In the genomic region with DNA sequence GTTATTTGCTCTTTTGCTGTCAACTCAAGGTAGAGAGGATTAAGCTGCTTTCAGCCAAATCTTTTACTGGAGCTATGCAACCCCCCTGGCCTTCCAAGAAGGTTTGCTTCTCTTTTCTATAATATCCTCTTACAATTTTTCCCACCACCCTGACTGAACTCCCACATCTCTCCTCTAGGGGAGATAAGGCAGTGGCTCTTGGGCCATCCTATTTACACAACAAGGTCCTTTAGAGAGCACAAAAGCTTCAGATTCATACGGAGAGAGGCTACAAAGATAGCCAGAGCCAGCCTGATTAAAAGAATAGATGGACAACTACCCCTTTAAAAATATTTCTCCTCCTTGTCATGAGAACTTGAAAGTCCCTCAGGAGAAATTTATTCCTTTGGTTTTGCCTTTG, we compare ENCODE assay signal across 24 cellular contexts.
DNase-seq lines count a peak whose midpoint lies in the region; ATAC-seq and TF ChIP-seq lines count a peak whose summit lies in the region.
"Had no signal": no experiment of that assay in that cellular context is flagged by ENCODE, and none has a peak within 500 bp of the region (broad histone marks: within the 10 kb centered on the region; RNA-seq: fewer than 3 reads in every experiment).

No MANE protein-coding gene starts in this region.

- POLR2A ChIA-PET in AG04450 (lab: Yijun Ruan, JAX), result interaction anchor here (0.5 kb wide), 1 partner anchor 14 kb away, joined by 3 read pairs; no protein-coding TSS in a partner anchor

- H3K36me3 ChIP-seq in HAP-1 (replicated peaks), result no peaks in the 10 kb centered on the region; the same call in 1 of the 2 replicates
- H3K36me3 ChIP-seq: Peyer's patch had no signal

- peaks cover 8% of the 10 kb centered on the region for H3K4me1 ChIP-seq in HAP-1
- H3K4me1 ChIP-seq: BLaER1 treated with 17β-estradiol and CSF1 and Interleukin-3, amounts not matched to agents 10 nM and 100 nM; Peyer's patch had no signal

- H3K4me3 ChIP-seq in AG04450 (ENCODE audit: low read depth, low read length), result no peak overlapping the region
- no peak overlapping the region for H3K4me3 ChIP-seq in HAP-1
- H3K4me3 ChIP-seq in astrocyte of the cerebellum (ENCODE audit: low read depth, low read length), result no peak overlapping the region
- no peak overlapping the region for H3K4me3 ChIP-seq in fibroblast of villous mesenchyme (ENCODE audit: low read depth, low read length)
- H3K4me3 ChIP-seq: BLaER1 treated with 17β-estradiol and CSF1 and Interleukin-3, amounts not matched to agents 10 nM and 100 nM; esophagus squamous epithelium; Peyer's patch had no signal

- H3K9me3 ChIP-seq in AG04450 (ENCODE audit: control insufficient read depth, insufficient read depth, low read length), result peaks cover 4% of the 10 kb centered on the region
- no peaks in the 10 kb centered on the region for H3K9me3 ChIP-seq in HAP-1
- H3K9me3 ChIP-seq: esophagus squamous epithelium, Peyer's patch had no signal

- DNase-seq in AG04450 (ENCODE audit: low read depth, low spot score) (no peak), HAP-1 (ENCODE audit: low spot score in 2 of 2) (peak; percentile 17 to 21), astrocyte of the cerebellum (ENCODE audit: low read depth) (no peak), fibroblast of villous mesenchyme (ENCODE audit: low read depth) (no peak), HPDE6-E6E7 (ENCODE audit: extremely low spot score) (no peak), NCI-H187 (lab: John Stamatoyannopoulos, UW) (no peak)
- DNase-seq in stimulated activated naive CD8-positive, alpha-beta T cell treated with anti-CD3 and anti-CD28 coated beads, Interleukin-15, Interleukin-2, amounts not matched to agents 100 U/mL and 50 U/mL, for 24 hours, result no peak
- DNase-seq: ACHN; activated CD4-positive, alpha-beta T cell treated with anti-CD3 and anti-CD28 coated beads, Interleukin-2, amount 50 U/mL, for 4 hours; activated CD8-positive, alpha-beta memory T cell treated with anti-CD3 and anti-CD28 coated beads, Interleukin-2, amount 50 U/mL, for 4 hours; activated naive CD4-positive, alpha-beta T cell treated with anti-CD3 and anti-CD28 coated beads, Interleukin-2, amount 10 ng/mL, durations not matched to agents 7 days and 5 days; amniotic stem cell; caudate nucleus; cortex of kidney; effector memory CD8-positive, alpha-beta T cell; esophagus squamous epithelium; GF-D8; midbrain; naive thymus-derived CD4-positive, alpha-beta T cell; NCI-H2081; NCI-H2227 treated with DMSO at 0.1 percent for 48 hours; Peyer's patch had no signal

- H3K27me3 ChIP-seq in AG04450 (ENCODE audit: control insufficient read depth, insufficient read depth, low read length) (no peaks in the 10 kb centered on the region), HAP-1 (ENCODE audit: low read depth) (no peaks in the 10 kb centered on the region)
- H3K27me3 ChIP-seq: BLaER1 treated with 17β-estradiol and CSF1 and Interleukin-3, amounts not matched to agents 10 nM and 100 nM; esophagus squamous epithelium; Peyer's patch had no signal

- H3K27ac ChIP-seq in AG04450 (ENCODE audit: low read depth, low read length), result no peak overlapping the region
- H3K27ac ChIP-seq: BLaER1 treated with 17β-estradiol and CSF1 and Interleukin-3, amounts not matched to agents 10 nM and 100 nM; esophagus squamous epithelium; Peyer's patch had no signal

- ATAC-seq in stimulated activated naive CD8-positive, alpha-beta T cell treated with anti-CD3 and anti-CD28 coated beads, Interleukin-15, Interleukin-2, amounts not matched to agents 100 U/mL and 50 U/mL, for 24 hours, result no peak
- ATAC-seq in HG03108 (IDR thresholded peaks at IDR 0.05; ENCODE audit: unreplicated experiment), result no peak
- ATAC-seq: effector memory CD8-positive, alpha-beta T cell; naive thymus-derived CD4-positive, alpha-beta T cell had no signal

- in situ Hi-C loops in HAP-1 (cut with MboI; ENCODE audit: low sequenced_read_pairs) (no loop called here), astrocyte of the cerebellum (cut with HindIII; ENCODE audit: low sequenced_read_pairs) (no loop called here)

- peak; percentile 9; the same call in 1 of the 2 replicates for TF ChIP-seq CTCF in AG04450 (IDR thresholded peaks at IDR 0.05; ENCODE audit: low read depth, low read length)
- TF ChIP-seq CTCF in astrocyte of the cerebellum (IDR thresholded peaks at IDR 0.05; ENCODE audit: low read depth, low read length, missing control alignments), result peak; percentile 10
- TF ChIP-seq CTCF in fibroblast of villous mesenchyme (IDR thresholded peaks at IDR 0.05; ENCODE audit: insufficient read depth, low read depth, low read length), result peak; percentile 10

- CTCF ChIA-PET in AG04450 (lab: Charles Lee), result interaction anchor here (0.6 to 1.0 kb wide), 2 partner anchors 45 to 72 kb away, joined by 3 to 4 read pairs; no protein-coding TSS in a partner anchor

Comparison
In these comparisons a context has a peak if more than half of its experiments do, and no peak if none do; other contexts are left out.
1. DNase-seq: peak in HAP-1 (2 of 2); none in AG04450 (single experiment), astrocyte of the cerebellum (single experiment), fibroblast of villous mesenchyme (single experiment), stimulated activated naive CD8-positive, alpha-beta T cell treated with anti-CD3 and anti-CD28 coated beads, Interleukin-15, Interleukin-2, amounts not matched to agents 100 U/mL and 50 U/mL, for 24 hours (single experiment), HPDE6-E6E7 (single experiment) and NCI-H187 (0 of 2).
2. Peak in every context shown above with its lines, with median percentiles within 50 percentile points of each other: CTCF ChIP-seq.